In the genomic region with DNA sequence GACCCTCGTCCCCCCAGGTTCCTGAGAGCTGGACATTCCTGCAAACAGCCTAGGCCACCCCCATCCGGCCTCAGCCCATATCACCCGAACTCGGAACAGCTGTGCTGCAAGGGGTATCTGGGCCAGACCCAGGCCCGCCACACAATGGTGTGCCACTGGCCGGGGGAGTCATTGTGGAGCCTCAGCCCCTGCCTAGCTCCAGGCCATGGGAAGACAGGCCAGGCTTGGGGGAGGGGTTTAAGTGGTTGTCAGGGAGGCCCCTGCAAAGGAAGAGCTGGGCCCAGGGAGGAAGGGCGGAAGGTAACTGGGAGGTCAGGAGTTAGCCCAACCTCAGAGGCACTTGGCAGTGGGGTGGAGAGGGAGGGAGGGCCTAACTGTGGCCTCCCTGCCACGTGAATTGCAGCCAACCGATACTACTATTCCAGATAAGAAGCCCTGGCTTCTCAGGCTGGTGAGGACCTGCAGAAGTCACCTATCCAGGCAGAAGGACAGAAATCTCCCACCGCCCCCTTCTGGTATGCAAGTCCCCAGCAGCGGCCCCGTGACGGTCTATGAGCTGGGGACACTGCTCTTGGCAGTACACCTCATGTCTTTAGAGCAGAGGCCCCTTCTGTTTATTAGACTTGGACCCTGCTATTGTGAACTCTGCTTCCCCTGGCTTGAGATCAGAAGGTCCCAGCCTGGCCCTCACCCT, we compare ENCODE assay signal across 1 cellular context.
TF ChIP-seq lines count a peak whose summit lies in the region.

No MANE protein-coding gene starts in this region.

TF ChIP-seq in HCT116, 20 proteins besides CTCF, POLR2A, EP300 and RAD21 (continued from another document):
- TF ChIP-seq, protein P1, sequence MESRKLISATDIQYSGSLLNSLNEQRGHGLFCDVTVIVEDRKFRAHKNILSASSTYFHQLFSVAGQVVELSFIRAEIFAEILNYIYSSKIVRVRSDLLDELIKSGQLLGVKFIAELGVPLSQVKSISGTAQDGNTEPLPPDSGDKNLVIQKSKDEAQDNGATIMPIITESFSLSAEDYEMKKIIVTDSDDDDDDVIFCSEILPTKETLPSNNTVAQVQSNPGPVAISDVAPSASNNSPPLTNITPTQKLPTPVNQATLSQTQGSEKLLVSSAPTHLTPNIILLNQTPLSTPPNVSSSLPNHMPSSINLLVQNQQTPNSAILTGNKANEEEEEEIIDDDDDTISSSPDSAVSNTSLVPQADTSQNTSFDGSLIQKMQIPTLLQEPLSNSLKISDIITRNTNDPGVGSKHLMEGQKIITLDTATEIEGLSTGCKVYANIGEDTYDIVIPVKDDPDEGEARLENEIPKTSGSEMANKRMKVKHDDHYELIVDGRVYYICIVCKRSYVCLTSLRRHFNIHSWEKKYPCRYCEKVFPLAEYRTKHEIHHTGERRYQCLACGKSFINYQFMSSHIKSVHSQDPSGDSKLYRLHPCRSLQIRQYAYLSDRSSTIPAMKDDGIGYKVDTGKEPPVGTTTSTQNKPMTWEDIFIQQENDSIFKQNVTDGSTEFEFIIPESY (IDR thresholded peaks at IDR 0.05; ENCODE audit: extremely low read depth, insufficient replicate concordance, low read length) = no peak
- no peak for TF ChIP-seq ELF1 (IDR thresholded peaks at IDR 0.05; ENCODE audit: borderline replicate concordance, low read depth)
- TF ChIP-seq CEBPB (IDR thresholded peaks at IDR 0.05; ENCODE audit: low read depth) = no peak
- no peak for TF ChIP-seq SP1 (IDR thresholded peaks at IDR 0.05; ENCODE audit: low read depth)
- TF ChIP-seq SIN3A (IDR thresholded peaks at IDR 0.05; ENCODE audit: low read depth) = no peak
TF ChIP-seq in HCT116: peak in this region for 0.
